Comparison of ENCODE assay signal across 8 cellular contexts in the genomic region with DNA sequence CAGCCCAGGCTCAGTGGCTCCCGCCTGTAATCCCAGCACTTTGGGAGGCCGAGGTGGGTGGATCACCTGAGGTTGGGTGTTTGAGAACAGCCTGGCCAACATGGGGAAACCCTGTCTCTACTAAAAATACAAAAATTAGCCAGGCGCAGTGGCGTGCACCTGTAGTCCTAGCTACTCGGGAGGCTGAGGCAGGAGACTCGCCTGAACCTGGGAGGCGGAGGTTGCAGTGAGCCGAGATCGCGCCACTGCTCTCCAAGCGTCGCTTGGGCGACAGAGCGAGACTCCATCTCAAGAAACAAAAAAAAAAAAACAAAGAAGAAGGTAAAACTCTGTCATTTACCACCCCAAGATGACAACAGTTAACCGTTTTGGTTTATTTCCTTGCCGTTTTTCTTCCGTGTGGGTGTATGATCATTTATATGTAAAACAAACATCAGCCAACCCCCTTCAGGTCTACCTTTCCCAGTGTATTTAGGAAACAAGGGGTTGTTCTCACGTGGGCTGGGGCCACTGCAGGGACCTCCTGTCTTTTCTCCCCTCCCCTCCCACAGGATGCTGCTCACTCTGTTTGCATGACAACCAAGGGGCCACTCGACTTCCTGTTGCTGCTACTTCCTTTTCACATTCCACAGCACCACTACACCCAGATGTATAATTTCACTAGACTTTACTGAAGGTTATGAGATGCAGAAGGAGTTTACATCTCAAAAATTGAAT. TPM values are rescaled to one million over a fixed set of nuclear protein-coding genes. Genes with fewer than 3 reads are reported as not detected.
DNase-seq lines count a peak whose midpoint lies in the region; ATAC-seq and TF ChIP-seq lines count a peak whose summit lies in the region.

No MANE protein-coding gene starts in this region.

- peaks cover 16% of the 10 kb centered on the region for H3K36me3 Mint-ChIP-seq in activated T-cell treated with anti-CD3 and anti-CD28 coated beads, Interleukin-2, amount 50 U/mL, for 24 hours (ENCODE audit: low read depth)
- H3K36me3 Mint-ChIP-seq in nephron progenitor cell (ENCODE audit: low read depth), result no peaks in the 10 kb centered on the region

- H3K9ac ChIP-seq in MM.1S (ENCODE audit: low read length), result no peak overlapping the region

- TF ChIP-seq CTCF in MM.1S (IDR thresholded peaks at IDR 0.05; ENCODE audit: low read length) (no peak), mucosa of descending colon (IDR thresholded peaks at IDR 0.05) (no peak), nephron progenitor cell (IDR thresholded peaks at IDR 0.05) (no peak)

- ATAC-seq in GM21717 (IDR thresholded peaks at IDR 0.05; ENCODE audit: unreplicated experiment) (peak; percentile 62), mucosa of descending colon (peak; percentile 89)

- H3K27ac ChIP-seq in MM.1S (ENCODE audit: low read length), result no peak overlapping the region

- H3K9me2 ChIP-seq in MM.1S (replicated peaks; ENCODE audit: insufficient read depth, low read length), result no peaks in the 10 kb centered on the region

- H3K27me3 Mint-ChIP-seq in activated T-cell treated with anti-CD3 and anti-CD28 coated beads, Interleukin-2, amount 50 U/mL, for 24 hours, result no peaks in the 10 kb centered on the region
- H3K27me3 Mint-ChIP-seq in nephron progenitor cell (ENCODE audit: low read depth, poor library complexity), result peaks cover 11% of the 10 kb centered on the region

- H4K20me1 ChIP-seq in MM.1S (ENCODE audit: insufficient read depth, low read length), result no peaks in the 10 kb centered on the region

- peak overlapping the region; percentile 98 for H3K27ac Mint-ChIP-seq in activated T-cell treated with anti-CD3 and anti-CD28 coated beads, Interleukin-2, amount 50 U/mL, for 24 hours
- no peak overlapping the region for H3K27ac Mint-ChIP-seq in nephron progenitor cell

- H3K27me3 ChIP-seq in MM.1S (replicated peaks; ENCODE audit: insufficient read depth, low read length), result no peaks in the 10 kb centered on the region

- H3F3A ChIP-seq in MM.1S (ENCODE audit: insufficient read depth, low read length), result no peaks in the 10 kb centered on the region

- peak overlapping the region; percentile 37; the same call in 1 of the 2 replicates for H3K4me2 ChIP-seq in MM.1S (ENCODE audit: low read depth, low read length)

- no peak overlapping the region for H2AFZ ChIP-seq in MM.1S (ENCODE audit: low read length)

- intact Hi-C loops in mucosa of descending colon (cut with DNase I, micrococcal nuclease), result no loop called here

- peaks cover 92% of the 10 kb centered on the region for H3K4me1 Mint-ChIP-seq in activated T-cell treated with anti-CD3 and anti-CD28 coated beads, Interleukin-2, amount 50 U/mL, for 24 hours (ENCODE audit: low read depth)
- H3K4me1 Mint-ChIP-seq in nephron progenitor cell, result peaks cover 11% of the 10 kb centered on the region

- peak overlapping the region; percentile 79 for H3K4me3 Mint-ChIP-seq in activated T-cell treated with anti-CD3 and anti-CD28 coated beads, Interleukin-2, amount 50 U/mL, for 24 hours
- no peak overlapping the region for H3K4me3 Mint-ChIP-seq in nephron progenitor cell

- no peaks in the 10 kb centered on the region for H3K9me3 Mint-ChIP-seq in activated T-cell treated with anti-CD3 and anti-CD28 coated beads, Interleukin-2, amount 50 U/mL, for 24 hours
- H3K9me3 Mint-ChIP-seq in nephron progenitor cell, result no peaks in the 10 kb centered on the region

- H3K79me2 ChIP-seq in MM.1S (ENCODE audit: low read length), result no peaks in the 10 kb centered on the region

- H3K36me3 ChIP-seq in MM.1S (replicated peaks; ENCODE audit: insufficient read depth, low read length), result no peaks in the 10 kb centered on the region
- H3K36me3 ChIP-seq in mucosa of descending colon (ENCODE audit: low read depth), result no peaks in the 10 kb centered on the region

- H3K9me3 ChIP-seq in MM.1S (replicated peaks; ENCODE audit: insufficient read depth, low read length), result no peaks in the 10 kb centered on the region
- no peaks in the 10 kb centered on the region for H3K9me3 ChIP-seq in mucosa of descending colon

- peaks cover 3% of the 10 kb centered on the region; the same call in 1 of the 2 replicates for H3K4me1 ChIP-seq in MM.1S (ENCODE audit: low read length)
- H3K4me1 ChIP-seq in mucosa of descending colon (ENCODE audit: low read depth), result no peaks in the 10 kb centered on the region

- no peak overlapping the region; the same call in 1 of the 2 replicates for H3K4me3 ChIP-seq in MM.1S (ENCODE audit: low read length)
- H3K4me3 ChIP-seq in mucosa of descending colon, result no peak overlapping the region

- peak; percentile 92 for DNase-seq in GDM1 (lab: John Stamatoyannopoulos, UW)
- peak; percentile 19 for DNase-seq in MM.1S
- peak; percentile 70 for DNase-seq in activated T-cell treated with anti-CD3 and anti-CD28 coated beads, Interleukin-2, amount 50 U/mL, for 24 hours
- DNase-seq in mucosa of descending colon, result peak; percentile 35 to 76 (median 54)
- no peak for DNase-seq in SHP77 (lab: John Stamatoyannopoulos, UW)
- DNase-seq in nephron progenitor cell, result no peak
- DNase-seq in 8988T, result no peak

RNA-seq across cellular contexts. Expression of gene TTC9, which starts 13.6 kb away (rescaled TPM):
- total RNA-seq in mucosa of descending colon, result under 1 TPM; 0.20 to 0.63 (median 0.54) TPM

RNA-seq across cellular contexts. Expression of gene MED6, which starts 54.8 kb away (rescaled TPM):
- 10 to 100 TPM; 24.4 to 30.9 (median 27.6) TPM for total RNA-seq in mucosa of descending colon

Comparison
In these comparisons a context has a peak if more than half of its experiments do, and no peak if none do; other contexts are left out.
1. DNase-seq: peak in GDM1 (single experiment), MM.1S (single experiment), activated T-cell treated with anti-CD3 and anti-CD28 coated beads, Interleukin-2, amount 50 U/mL, for 24 hours (single experiment) and mucosa of descending colon (3 of 3); none in SHP77 (0 of 2), nephron progenitor cell (single experiment) and 8988T (single experiment).